9 cellular contexts compared by ENCODE assay signal in genomic region chr2:218570850-218571249, GRCh38. TPM values are rescaled to one million over a fixed set of nuclear protein-coding genes. Genes with fewer than 3 reads are reported as not detected.
A peak's percentile ranks its signal among the peaks of the same experiment; 100 is the strongest.
DNase-seq lines count a peak whose midpoint lies in the region; ATAC-seq and TF ChIP-seq lines count a peak whose summit lies in the region.
"Had no signal": no experiment of that assay in that cellular context is flagged by ENCODE, and none has a peak within 500 bp of the region (broad histone marks: within the 10 kb centered on the region; RNA-seq: fewer than 3 reads in every experiment).

No MANE protein-coding gene starts in this region.

- H3K18ac ChIP-seq in mesendoderm (ENCODE audit: low read length): no peak overlapping the region

- intact Hi-C loops in ascending aorta (cut with DNase I): no loop called here

- H3K9ac ChIP-seq in HUES48 (ENCODE audit: low read depth, low read length) (no peak overlapping the region), mesendoderm (ENCODE audit: low read length) (peak overlapping the region; percentile 27)

- no peak overlapping the region for H3K56ac ChIP-seq in mesendoderm (ENCODE audit: low read length)

- DNase-seq in AG09309 (ENCODE audit: low read depth): peak; percentile 13
- no peak for DNase-seq in ascending aorta (ENCODE audit: low spot score in 2 of 2)
- no peak for DNase-seq in mesendoderm
- DNase-seq in H7: no peak
- no peak for DNase-seq in stimulated activated CD4-positive, alpha-beta T cell treated with anti-CD3 and anti-CD28 coated beads, Interleukin-4, amount 100 ng/mL, for 24 hours
- DNase-seq: NCI-H446 treated with DMSO at 0.1 percent for 48 hours had no signal

- no peak overlapping the region for H3K23ac ChIP-seq in mesendoderm (ENCODE audit: low read length)

- ATAC-seq in GM21526 (IDR thresholded peaks at IDR 0.05; ENCODE audit: low FRiP score, unreplicated experiment) (no peak), GM21447 (IDR thresholded peaks at IDR 0.05; ENCODE audit: unreplicated experiment) (no peak)

- H3K36me3 ChIP-seq in HUES48 (ENCODE audit: control insufficient read depth, insufficient read depth, low read length): peaks cover 46% of the 10 kb centered on the region
- H3K36me3 ChIP-seq in ascending aorta: peaks cover 0 to 8% of the 10 kb centered on the region in 2 donors
- no peaks in the 10 kb centered on the region for H3K36me3 ChIP-seq in mesendoderm (ENCODE audit: control insufficient read depth, insufficient read depth, low read length)
- peaks cover 5% of the 10 kb centered on the region for H3K36me3 ChIP-seq in H7 (replicated peaks; ENCODE audit: control insufficient read depth, insufficient read depth, low read length)

- no peak overlapping the region for H4K8ac ChIP-seq in mesendoderm (ENCODE audit: low read depth, low read length)

- peaks cover 24% of the 10 kb centered on the region for H3K4me1 ChIP-seq in HUES48 (ENCODE audit: control insufficient read depth, insufficient read depth, low read length)
- peaks cover 5 to 26% of the 10 kb centered on the region in 2 donors for H3K4me1 ChIP-seq in ascending aorta
- peaks cover 3% of the 10 kb centered on the region for H3K4me1 ChIP-seq in mesendoderm (ENCODE audit: control insufficient read depth, low read depth, low read length)

- H2BK5ac ChIP-seq in mesendoderm (ENCODE audit: low read length): no peak overlapping the region

- no peak overlapping the region for H3K27ac ChIP-seq in HUES48 (ENCODE audit: low read depth, low read length)
- peak overlapping the region; percentile 91 to 95 for H3K27ac ChIP-seq in ascending aorta
- no peak overlapping the region for H3K27ac ChIP-seq in mesendoderm (ENCODE audit: low read depth, low read length)

- H3K9me3 ChIP-seq in HUES48 (ENCODE audit: control insufficient read depth, insufficient read depth, low read length) (no peaks in the 10 kb centered on the region), ascending aorta (no peaks in the 10 kb centered on the region)

- H3K79me1 ChIP-seq in mesendoderm (ENCODE audit: low read length): peaks cover 7% of the 10 kb centered on the region

- no CpG with 5 or more reads among the region's 6 CpGs for WGBS in mesendoderm (ENCODE audit: extremely low coverage, insufficient coverage, low lambda C conversion rate)

- H3K27me3 ChIP-seq in HUES48 (ENCODE audit: control insufficient read depth, insufficient read depth, low read length) (no peaks in the 10 kb centered on the region), ascending aorta (no peaks in the 10 kb centered on the region), mesendoderm (ENCODE audit: insufficient read depth, low read length, poor library complexity) (no peaks in the 10 kb centered on the region), H7 (ENCODE audit: control insufficient read depth, insufficient read depth, low read length) (no peaks in the 10 kb centered on the region)

- no peak overlapping the region for H4K5ac ChIP-seq in mesendoderm (ENCODE audit: low read length)

- no peak overlapping the region; the same call in none of the 2 replicates for H3K4me3 ChIP-seq in AG09309 (ENCODE audit: control insufficient read depth, low read depth, low read length)
- H3K4me3 ChIP-seq in HUES48 (ENCODE audit: low read depth, low read length): peak overlapping the region; percentile 90
- H3K4me3 ChIP-seq in ascending aorta: no peak overlapping the region
- H3K4me3 ChIP-seq in mesendoderm (ENCODE audit: low read length): no peak overlapping the region
- no peak overlapping the region for H3K4me3 ChIP-seq in H7 (ENCODE audit: insufficient read depth, low read depth, low read length)

- no peak for TF ChIP-seq CTCF in AG09309 (IDR thresholded peaks at IDR 0.05; ENCODE audit: control insufficient read depth, insufficient read depth, low read depth, low read length, missing control alignments)
- TF ChIP-seq CTCF in ascending aorta (IDR thresholded peaks at IDR 0.05): no peak

- peaks cover 65% of the 10 kb centered on the region for H3K79me2 ChIP-seq in mesendoderm (ENCODE audit: control insufficient read depth, insufficient read depth, low read length)

- H2AK5ac ChIP-seq in mesendoderm (ENCODE audit: low read length): no peak overlapping the region

- H2BK15ac ChIP-seq in mesendoderm (replicated peaks; ENCODE audit: low read depth): no peak overlapping the region

- H3K4me2 ChIP-seq in mesendoderm (ENCODE audit: low read length): no peak overlapping the region

- no peak overlapping the region for H2BK120ac ChIP-seq in mesendoderm (ENCODE audit: low read depth, low read length)

- no peak overlapping the region for H3K4ac ChIP-seq in mesendoderm (ENCODE audit: low read depth, low read length)

RNA-seq across cellular contexts. Expression of gene CNOT9, which starts 2.2 kb away (rescaled TPM):
- 46.7 TPM for total RNA-seq in ascending aorta
- 56.1 TPM for polyA plus RNA-seq in mesendoderm (2013, experiment 1 of 2)
- 56.5 TPM for polyA plus RNA-seq in mesendoderm (2013, experiment 2 of 2)
- 95.5 and 120 TPM in 2 replicates for total RNA-seq in H7 (2014; rRNA removed; shearing (Covaris generic))

RNA-seq across cellular contexts. Expression of gene USP37, which starts 2.7 kb away (rescaled TPM):
- 11.8 TPM for total RNA-seq in ascending aorta
- polyA plus RNA-seq in mesendoderm (2013, experiment 1 of 2): 8.7 TPM
- polyA plus RNA-seq in mesendoderm (2013, experiment 2 of 2): 10.3 TPM
- 12.4 and 14.5 TPM in 2 replicates for total RNA-seq in H7 (2014; rRNA removed; shearing (Covaris generic))

RNA-seq across cellular contexts. Expression of gene PLCD4, which starts 36.8 kb away (rescaled TPM):
- total RNA-seq in ascending aorta: 1.9 TPM
- polyA plus RNA-seq in mesendoderm (2013, experiment 1 of 2): 0.11 TPM
- 0.04 TPM for polyA plus RNA-seq in mesendoderm (2013, experiment 2 of 2)
- not detected in 2 replicates for total RNA-seq in H7 (2014; rRNA removed; shearing (Covaris generic))

Comparison
In these comparisons a context has a peak if more than half of its experiments do, and no peak if none do; other contexts are left out.
1. H3K27ac ChIP-seq: peak in ascending aorta (2 of 2); none in HUES48 (single experiment) and mesendoderm (single experiment).